Comparison of ENCODE assay signal across 9 cellular contexts in genomic region chr3:42547401-42547945, GRCh38. TPM values are rescaled to one million over a fixed set of nuclear protein-coding genes. Genes with fewer than 3 reads are reported as not detected.
DNase-seq lines count a peak whose midpoint lies in the region; ATAC-seq and TF ChIP-seq lines count a peak whose summit lies in the region.
"Had no signal": no experiment of that assay in that cellular context is flagged by ENCODE, and none has a peak within 500 bp of the region (broad histone marks: within the 10 kb centered on the region; RNA-seq: fewer than 3 reads in every experiment).

No MANE protein-coding gene starts in this region.

- H3K27ac Mint-ChIP-seq in stimulated activated naive CD8-positive, alpha-beta T cell treated with anti-CD3 and anti-CD28 coated beads, Interleukin-15, amount 100 ng/mL, for 72 hours: no peak overlapping the region
- H3K27ac Mint-ChIP-seq: activated naive CD8-positive, alpha-beta T cell had no signal

- TF ChIP-seq CTCF in HFF-Myc (IDR thresholded peaks at IDR 0.05; ENCODE audit: low read depth, low read length, missing control alignments): peak; percentile 99
- peak; percentile 99 for TF ChIP-seq CTCF in OCI-LY7 (conservative IDR thresholded peaks at IDR 0.05; ENCODE audit: low read length)
- TF ChIP-seq CTCF in fibroblast of mammary gland (conservative IDR thresholded peaks at IDR 0.05; ENCODE audit: control insufficient read depth, insufficient read depth, low read depth, low read length): peak; percentile 92
- peak; percentile 83 for TF ChIP-seq CTCF in neural cell (IDR thresholded peaks at IDR 0.05; ENCODE audit: poor library complexity, severe bottlenecking)

- H3F3A ChIP-seq in neural cell (ENCODE audit: insufficient read depth, low read length, poor library complexity, severe bottlenecking): no peaks in the 10 kb centered on the region

- H3K4me3 ChIP-seq in HFF-Myc (replicated peaks; ENCODE audit: low read depth, low read length): no peak overlapping the region
- H3K4me3 ChIP-seq in OCI-LY7 (ENCODE audit: low read depth, low read length, poor library complexity, severe bottlenecking): no peak overlapping the region
- no peak overlapping the region for H3K4me3 ChIP-seq in fibroblast of mammary gland (ENCODE audit: control insufficient read depth, low read depth, low read length)
- no peak overlapping the region for H3K4me3 ChIP-seq in neural cell (ENCODE audit: low read length)

- peak; percentile 21 for DNase-seq in DMS114 treated with DMSO at 0.1 percent for 48 hours (lab: John Stamatoyannopoulos, UW; ENCODE audit: unreplicated experiment)
- no peak for DNase-seq in HFF-Myc (ENCODE audit: extremely low read depth, low read depth)
- DNase-seq in OCI-LY7 (ENCODE audit: low spot score): peak; percentile 58
- peak; percentile 67 for DNase-seq in activated T-cell treated with anti-CD3 and anti-CD28 coated beads, Interleukin-2, amount 50 U/mL, for 4 hours
- peak; percentile 51 for DNase-seq in fibroblast of mammary gland (ENCODE audit: low read depth)
- DNase-seq in stimulated activated naive CD8-positive, alpha-beta T cell treated with anti-CD3 and anti-CD28 coated beads, Interleukin-15, amount 100 ng/mL, for 72 hours: peak; percentile 50 to 55

- H3K36me3 ChIP-seq in OCI-LY7 (ENCODE audit: insufficient read depth, low read length): peaks cover 10% of the 10 kb centered on the region; the same call in 1 of the 2 replicates
- peaks cover 4% of the 10 kb centered on the region for H3K36me3 ChIP-seq in neural cell (ENCODE audit: insufficient read depth, low read length)

- no peak overlapping the region for H3K9ac ChIP-seq in neural cell (ENCODE audit: low read length)

- POLR2A ChIA-PET in OCI-LY7 (lab: Charles Lee): no interaction called here

- no TSS peak for BruUV-seq in OCI-LY7 (replicated peaks; lab: Mats Ljungman, UMichigan)

- H3K4me1 ChIP-seq in OCI-LY7 (ENCODE audit: insufficient read depth, low read length, poor library complexity, severe bottlenecking): no peaks in the 10 kb centered on the region

- CTCF ChIA-PET in OCI-LY7 (lab: Charles Lee; ENCODE audit: unreplicated experiment): interaction anchor here (0.6 to 0.7 kb wide), 2 partner anchors 212 to 419 kb away, joined by 3 read pairs; no protein-coding TSS in a partner anchor

- H3K27me3 Mint-ChIP-seq in activated T-cell treated with anti-CD3 and anti-CD28 coated beads, Interleukin-2, amount 50 U/mL, for 4 hours (ENCODE audit: low read depth): no peaks in the 10 kb centered on the region
- no peaks in the 10 kb centered on the region for H3K27me3 Mint-ChIP-seq in stimulated activated naive CD8-positive, alpha-beta T cell treated with anti-CD3 and anti-CD28 coated beads, Interleukin-15, amount 100 ng/mL, for 72 hours
- H3K27me3 Mint-ChIP-seq: activated naive CD8-positive, alpha-beta T cell had no signal

- intact Hi-C loops in OCI-LY7 (cut with micrococcal nuclease; ENCODE audit: unreplicated experiment): no loop called here

- H3K36me3 Mint-ChIP-seq in activated T-cell treated with anti-CD3 and anti-CD28 coated beads, Interleukin-2, amount 50 U/mL, for 4 hours (ENCODE audit: insufficient read depth): peaks cover 11% of the 10 kb centered on the region
- H3K36me3 Mint-ChIP-seq: activated naive CD8-positive, alpha-beta T cell had no signal

- TF ChIP-seq RAD21 in neural cell (conservative IDR thresholded peaks at IDR 0.05): peak; percentile 68

- H3K27ac ChIP-seq in OCI-LY7 (ENCODE audit: low read depth, low read length, poor library complexity, severe bottlenecking): no peak overlapping the region
- no peak overlapping the region for H3K27ac ChIP-seq in neural cell (ENCODE audit: low read length)

- no peak overlapping the region for H2AFZ ChIP-seq in OCI-LY7 (ENCODE audit: low read length)
- H2AFZ ChIP-seq in neural cell (ENCODE audit: low read depth, low read length): no peak overlapping the region

- H3K9me3 ChIP-seq in OCI-LY7 (ENCODE audit: low read length) (no peaks in the 10 kb centered on the region), neural cell (ENCODE audit: low read length) (no peaks in the 10 kb centered on the region)

- no peaks in the 10 kb centered on the region for H3K79me2 ChIP-seq in OCI-LY7 (ENCODE audit: insufficient read depth, low read depth, low read length)
- no peaks in the 10 kb centered on the region for H3K79me2 ChIP-seq in neural cell (replicated peaks; ENCODE audit: insufficient read depth, low read length)

- H4K20me1 ChIP-seq in OCI-LY7 (ENCODE audit: insufficient read depth, low read length): no peaks in the 10 kb centered on the region
- H4K20me1 ChIP-seq in neural cell (ENCODE audit: insufficient read depth): no peaks in the 10 kb centered on the region

- H3K4me2 ChIP-seq in OCI-LY7 (ENCODE audit: low read length): no peak overlapping the region
- H3K4me2 ChIP-seq in neural cell (ENCODE audit: low read length): no peak overlapping the region

- no peak for TF ChIP-seq EP300 in neural cell (conservative IDR thresholded peaks at IDR 0.05; ENCODE audit: poor library complexity, severe bottlenecking)

- no peaks in the 10 kb centered on the region for H3K27me3 ChIP-seq in neural cell (ENCODE audit: insufficient read depth, low read depth, low read length)

- no peak overlapping the region for H3K4me3 Mint-ChIP-seq in activated T-cell treated with anti-CD3 and anti-CD28 coated beads, Interleukin-2, amount 50 U/mL, for 4 hours
- H3K4me3 Mint-ChIP-seq in stimulated activated naive CD8-positive, alpha-beta T cell treated with anti-CD3 and anti-CD28 coated beads, Interleukin-15, amount 100 ng/mL, for 72 hours: no peak overlapping the region
- H3K4me3 Mint-ChIP-seq: activated naive CD8-positive, alpha-beta T cell had no signal

- no peaks in the 10 kb centered on the region for H3K9me3 Mint-ChIP-seq in activated T-cell treated with anti-CD3 and anti-CD28 coated beads, Interleukin-2, amount 50 U/mL, for 4 hours
- no peaks in the 10 kb centered on the region for H3K9me3 Mint-ChIP-seq in stimulated activated naive CD8-positive, alpha-beta T cell treated with anti-CD3 and anti-CD28 coated beads, Interleukin-15, amount 100 ng/mL, for 72 hours

- ATAC-seq in activated T-cell treated with anti-CD3 and anti-CD28 coated beads, Interleukin-2, amount 50 U/mL, for 4 hours: peak; percentile 75 to 82
- peak; percentile 72 for ATAC-seq in stimulated activated naive CD8-positive, alpha-beta T cell treated with anti-CD3 and anti-CD28 coated beads, Interleukin-15, amount 100 ng/mL, for 72 hours
- ATAC-seq in GM21515 (IDR thresholded peaks at IDR 0.05; ENCODE audit: unreplicated experiment): no peak

- peaks cover 16% of the 10 kb centered on the region for H3K4me1 Mint-ChIP-seq in activated T-cell treated with anti-CD3 and anti-CD28 coated beads, Interleukin-2, amount 50 U/mL, for 4 hours (ENCODE audit: low read depth)
- H3K4me1 Mint-ChIP-seq in stimulated activated naive CD8-positive, alpha-beta T cell treated with anti-CD3 and anti-CD28 coated beads, Interleukin-15, amount 100 ng/mL, for 72 hours: no peaks in the 10 kb centered on the region

- H3K9me2 ChIP-seq in OCI-LY7 (ENCODE audit: insufficient read depth, low read length) (no peaks in the 10 kb centered on the region), neural cell (ENCODE audit: insufficient read depth, low read length) (no peaks in the 10 kb centered on the region)

TF ChIP-seq in neural cell, 6 proteins besides CTCF, POLR2A, EP300 and RAD21:
- TF ChIP-seq SMC3 (conservative IDR thresholded peaks at IDR 0.05; ENCODE audit: poor library complexity): peak; percentile 83
- no peak for TF ChIP-seq POLR2AphosphoS5 (IDR thresholded peaks at IDR 0.05)
- no peak for TF ChIP-seq TAF1 (IDR thresholded peaks at IDR 0.05; ENCODE audit: low read depth)
TF ChIP-seq in neural cell: peak in this region for 1.

RNA-seq across cellular contexts. Expression of gene SEC22C, which starts 34.3 kb away (rescaled TPM):
- total RNA-seq in OCI-LY7 (2014; rRNA removed; shearing (Covaris generic)): 30.0 and 33.0 TPM in 2 replicates
- total RNA-seq in OCI-LY7 (2022): 36.2 and 39.5 TPM in 2 replicates
- 10 to 100 TPM; 32.0 to 35.3 (median 35.1) TPM for total RNA-seq in activated T-cell treated with anti-CD3 and anti-CD28 coated beads, Interleukin-2, amount 50 U/mL, for 4 hours
- polyA plus RNA-seq in neural cell: 82.4 and 93.6 TPM in 2 replicates
- 77.2 and 78.9 TPM in 2 replicates for polyA minus RNA-seq in neural cell

RNA-seq across cellular contexts. Expression of gene SS18L2, which starts 43.2 kb away (rescaled TPM):
- 44.1 and 48.9 TPM in 2 replicates for total RNA-seq in OCI-LY7 (2014; rRNA removed; shearing (Covaris generic))
- total RNA-seq in OCI-LY7 (2022): 58.1 and 66.5 TPM in 2 replicates
- 10 to 100 TPM; 68.8 to 79.1 (median 72.6) TPM for total RNA-seq in activated T-cell treated with anti-CD3 and anti-CD28 coated beads, Interleukin-2, amount 50 U/mL, for 4 hours
- polyA plus RNA-seq in neural cell: 72.2 and 72.9 TPM in 2 replicates
- polyA minus RNA-seq in neural cell: 32.8 and 33.1 TPM in 2 replicates

RNA-seq across cellular contexts. Expression of gene VIPR1, which starts 45.0 kb away (rescaled TPM):
- total RNA-seq in OCI-LY7 (2014; rRNA removed; shearing (Covaris generic)): 0.21 TPM in 1 of 2 replicates, not detected in the other
- not detected in 2 replicates for total RNA-seq in OCI-LY7 (2022)
- total RNA-seq in activated T-cell treated with anti-CD3 and anti-CD28 coated beads, Interleukin-2, amount 50 U/mL, for 4 hours: 1 to 10 TPM; 2.2 to 4.7 (median 4.6) TPM
- polyA plus RNA-seq in neural cell: 1.6 and 5.0 TPM in 2 replicates
- polyA minus RNA-seq in neural cell: 0.73 TPM in 1 of 2 replicates, not detected in the other

RNA-seq across cellular contexts. Expression of gene NKTR, which starts 53.0 kb away (rescaled TPM):
- total RNA-seq in OCI-LY7 (2014; rRNA removed; shearing (Covaris generic)): 85.1 and 90.2 TPM in 2 replicates
- 154 and 167 TPM in 2 replicates for total RNA-seq in OCI-LY7 (2022)
- 10 to 100 TPM; 44.2 to 48.1 (median 46.7) TPM for total RNA-seq in activated T-cell treated with anti-CD3 and anti-CD28 coated beads, Interleukin-2, amount 50 U/mL, for 4 hours
- polyA plus RNA-seq in neural cell: 227 and 242 TPM in 2 replicates
- 347 and 399 TPM in 2 replicates for polyA minus RNA-seq in neural cell
